ENCODE assay signal across 26 cellular contexts in the genomic region with DNA sequence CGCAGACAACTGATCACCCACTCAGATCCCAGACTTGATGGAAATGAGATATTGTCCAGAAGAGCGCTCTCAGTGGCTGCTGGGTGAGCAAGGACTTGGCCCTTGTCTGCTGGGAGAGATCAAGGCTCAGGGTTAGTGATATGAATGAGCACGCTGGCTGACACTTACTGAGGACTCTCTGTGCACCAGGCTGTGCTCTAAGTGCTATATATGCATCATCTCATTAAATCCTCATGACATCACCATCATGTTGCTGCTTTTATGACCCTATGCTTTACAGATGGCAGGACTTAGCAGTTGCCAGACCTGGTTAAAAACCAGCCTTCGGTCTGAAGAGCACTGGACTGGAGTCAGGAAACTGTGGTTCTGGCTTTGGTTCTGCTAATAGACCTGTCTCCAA.
"Had no signal": no experiment of that assay in that cellular context is flagged by ENCODE, and none has a peak within 500 bp of the region (broad histone marks: within the 10 kb centered on the region; RNA-seq: fewer than 3 reads in every experiment).

No MANE protein-coding gene starts in this region.

- H3K27ac Mint-ChIP-seq: activated CD4-positive, alpha-beta T cell treated with anti-CD3 and anti-CD28 coated beads, Interleukin-2, amount 10 ng/mL, durations not matched to agents 7 days and 5 days; activated CD8-positive, alpha-beta memory T cell treated with anti-CD3 and anti-CD28 coated beads, Interleukin-2, amount 10 ng/mL, durations not matched to agents 7 days and 5 days; activated CD8-positive, alpha-beta T cell treated with anti-CD3 and anti-CD28 coated beads for 36 hours; activated naive CD4-positive, alpha-beta T cell treated with anti-CD3 and anti-CD28 coated beads, Interleukin-2, amount 10 ng/mL, durations not matched to agents 7 days and 5 days; activated naive CD8-positive, alpha-beta T cell treated with anti-CD3 and anti-CD28 coated beads, Interleukin-2, amount 50 U/mL, for 24 hours; stimulated activated effector memory CD8-positive, alpha-beta T cell treated with anti-CD3 and anti-CD28 coated beads, Interleukin-12 subunit alpha, Interleukin-12 subunit beta, amount 100 ng/mL, for 72 hours had no signal

- H3K9me3 ChIP-seq: left lung, stomach, suprapubic skin, tibial nerve had no signal

- H3K27me3 Mint-ChIP-seq: activated CD4-positive, alpha-beta T cell treated with anti-CD3 and anti-CD28 coated beads, Interleukin-2, amount 10 ng/mL, durations not matched to agents 7 days and 5 days; activated CD8-positive, alpha-beta T cell treated with anti-CD3 and anti-CD28 coated beads for 36 hours; activated naive CD4-positive, alpha-beta T cell treated with anti-CD3 and anti-CD28 coated beads, Interleukin-2, amount 10 ng/mL, durations not matched to agents 7 days and 5 days; activated naive CD8-positive, alpha-beta T cell treated with anti-CD3 and anti-CD28 coated beads, Interleukin-2, amount 50 U/mL, for 24 hours had no signal

- H3K27ac ChIP-seq: cardiac muscle cell, epithelial cell of prostate, left lung, stomach, suprapubic skin, tibial nerve, WERI-Rb-1 had no signal

- H3K9me3 Mint-ChIP-seq: activated CD4-positive, alpha-beta T cell treated with anti-CD3 and anti-CD28 coated beads, Interleukin-2, amount 10 ng/mL, durations not matched to agents 7 days and 5 days; activated CD8-positive, alpha-beta T cell treated with anti-CD3 and anti-CD28 coated beads for 36 hours; activated naive CD4-positive, alpha-beta T cell treated with anti-CD3 and anti-CD28 coated beads, Interleukin-2, amount 10 ng/mL, durations not matched to agents 7 days and 5 days; neural crest cell; stimulated activated effector memory CD8-positive, alpha-beta T cell treated with anti-CD3 and anti-CD28 coated beads, Interleukin-12 subunit alpha, Interleukin-12 subunit beta, amount 100 ng/mL, for 72 hours had no signal

- H3K4me1 ChIP-seq: left lung, stomach, tibial nerve had no signal

- DNase-seq: activated CD4-positive, alpha-beta T cell treated with anti-CD3 and anti-CD28 coated beads, Interleukin-2, amount 10 ng/mL, durations not matched to agents 7 days and 5 days; activated CD4-positive, CD25-positive, alpha-beta regulatory T cell treated with anti-CD3 and anti-CD28 coated beads, Interleukin-2, amount 50 U/mL, for 72 hours; activated CD8-positive, alpha-beta memory T cell treated with anti-CD3 and anti-CD28 coated beads, Interleukin-2, amount 10 ng/mL, durations not matched to agents 7 days and 5 days; activated CD8-positive, alpha-beta T cell treated with anti-CD3 and anti-CD28 coated beads for 36 hours; activated effector memory CD4-positive, alpha-beta T cell treated with anti-CD3 and anti-CD28 coated beads, Interleukin-2, amount 50 U/mL, for 16 hours; activated naive CD4-positive, alpha-beta T cell treated with anti-CD3 and anti-CD28 coated beads, Interleukin-2, amount 10 ng/mL, durations not matched to agents 7 days and 5 days; activated naive CD8-positive, alpha-beta T cell treated with anti-CD3 and anti-CD28 coated beads, Interleukin-2, amount 50 U/mL, for 24 hours; activated T-cell treated with anti-CD3 and anti-CD28 coated beads for 4 hours; cortex of kidney; foreskin fibroblast; left lung; naive B cell; occipital lobe; posterior cingulate gyrus; small intestine; stimulated activated CD4-positive, alpha-beta T cell treated with anti-CD3 and anti-CD28 coated beads, Interleukin-2, amount 100 ng/mL, for 24 hours; stomach; WERI-Rb-1 had no signal

- H3K36me3 ChIP-seq: cardiac muscle cell, left lung, stomach, suprapubic skin, tibial nerve, WERI-Rb-1 had no signal

- H3K4me3 ChIP-seq: cardiac muscle cell, left lung, lung, stomach, suprapubic skin, tibial nerve had no signal

- H3K27me3 ChIP-seq: cardiac muscle cell, tibial nerve had no signal

- ATAC-seq: activated CD8-positive, alpha-beta memory T cell treated with anti-CD3 and anti-CD28 coated beads, Interleukin-2, amount 10 ng/mL, durations not matched to agents 7 days and 5 days; activated CD8-positive, alpha-beta T cell treated with anti-CD3 and anti-CD28 coated beads for 36 hours; activated naive CD8-positive, alpha-beta T cell treated with anti-CD3 and anti-CD28 coated beads, Interleukin-2, amount 50 U/mL, for 24 hours; left lung; sciatic nerve; stimulated activated effector memory CD8-positive, alpha-beta T cell treated with anti-CD3 and anti-CD28 coated beads, Interleukin-12 subunit alpha, Interleukin-12 subunit beta, amount 100 ng/mL, for 72 hours had no signal

- H3K36me3 Mint-ChIP-seq: activated CD8-positive, alpha-beta memory T cell treated with anti-CD3 and anti-CD28 coated beads, Interleukin-2, amount 10 ng/mL, durations not matched to agents 7 days and 5 days; activated naive CD4-positive, alpha-beta T cell treated with anti-CD3 and anti-CD28 coated beads, Interleukin-2, amount 10 ng/mL, durations not matched to agents 7 days and 5 days; stimulated activated effector memory CD8-positive, alpha-beta T cell treated with anti-CD3 and anti-CD28 coated beads, Interleukin-12 subunit alpha, Interleukin-12 subunit beta, amount 100 ng/mL, for 72 hours had no signal

- H3K4me3 Mint-ChIP-seq: activated CD4-positive, alpha-beta T cell treated with anti-CD3 and anti-CD28 coated beads, Interleukin-2, amount 10 ng/mL, durations not matched to agents 7 days and 5 days; activated CD8-positive, alpha-beta memory T cell treated with anti-CD3 and anti-CD28 coated beads, Interleukin-2, amount 10 ng/mL, durations not matched to agents 7 days and 5 days; activated CD8-positive, alpha-beta T cell treated with anti-CD3 and anti-CD28 coated beads for 36 hours; activated naive CD4-positive, alpha-beta T cell treated with anti-CD3 and anti-CD28 coated beads, Interleukin-2, amount 10 ng/mL, durations not matched to agents 7 days and 5 days; activated naive CD8-positive, alpha-beta T cell treated with anti-CD3 and anti-CD28 coated beads, Interleukin-2, amount 50 U/mL, for 24 hours; naive B cell; neural crest cell; stimulated activated effector memory CD8-positive, alpha-beta T cell treated with anti-CD3 and anti-CD28 coated beads, Interleukin-12 subunit alpha, Interleukin-12 subunit beta, amount 100 ng/mL, for 72 hours had no signal

- H3K4me1 Mint-ChIP-seq: activated CD4-positive, alpha-beta T cell treated with anti-CD3 and anti-CD28 coated beads, Interleukin-2, amount 10 ng/mL, durations not matched to agents 7 days and 5 days; activated CD8-positive, alpha-beta memory T cell treated with anti-CD3 and anti-CD28 coated beads, Interleukin-2, amount 10 ng/mL, durations not matched to agents 7 days and 5 days; activated naive CD4-positive, alpha-beta T cell treated with anti-CD3 and anti-CD28 coated beads, Interleukin-2, amount 10 ng/mL, durations not matched to agents 7 days and 5 days; activated naive CD8-positive, alpha-beta T cell treated with anti-CD3 and anti-CD28 coated beads, Interleukin-2, amount 50 U/mL, for 24 hours; naive B cell; stimulated activated effector memory CD8-positive, alpha-beta T cell treated with anti-CD3 and anti-CD28 coated beads, Interleukin-12 subunit alpha, Interleukin-12 subunit beta, amount 100 ng/mL, for 72 hours had no signal
